15 cellular contexts compared by ENCODE assay signal in the genomic region with DNA sequence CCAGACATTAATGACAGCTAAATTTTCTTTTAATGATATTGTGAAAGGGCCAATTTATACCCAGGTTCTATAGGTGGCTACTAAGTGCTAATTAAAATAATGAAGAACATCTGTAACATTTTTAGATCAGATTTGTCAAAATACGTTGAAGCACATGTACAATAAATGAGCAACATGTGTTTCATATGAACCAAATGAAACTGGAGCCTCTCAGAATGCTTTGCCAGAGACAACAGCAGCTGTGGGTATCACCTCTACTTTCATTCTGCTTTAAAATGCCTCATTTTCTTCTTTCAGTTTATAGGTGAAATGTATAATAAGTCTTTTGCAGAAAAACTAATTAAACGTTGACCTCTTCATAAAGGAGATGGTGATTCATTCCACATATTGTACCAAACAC.
DNase-seq lines count a peak whose midpoint lies in the region; ATAC-seq and TF ChIP-seq lines count a peak whose summit lies in the region.
"Had no signal": no experiment of that assay in that cellular context is flagged by ENCODE, and none has a peak within 500 bp of the region (broad histone marks: within the 10 kb centered on the region; RNA-seq: fewer than 3 reads in every experiment).

No MANE protein-coding gene starts in this region.

- no peak overlapping the region for H3K4me3 ChIP-seq in GM12865 (ENCODE audit: low read depth, low read length)
- H3K4me3 ChIP-seq: ovary, upper lobe of left lung had no signal

- peak; percentile 53 for DNase-seq in GM12865 (ENCODE audit: low read depth)
- peak; percentile 34 for DNase-seq in OCI-M1 (lab: John Stamatoyannopoulos, UW)
- no peak for DNase-seq in NCI-H510A (lab: John Stamatoyannopoulos, UW)
- DNase-seq in NCI-H2107 treated with DMSO at 0.1 percent for 48 hours (lab: John Stamatoyannopoulos, UW; ENCODE audit: unreplicated experiment), result no peak
- DNase-seq in NCI-H1436 (lab: John Stamatoyannopoulos, UW), result no peak
- DNase-seq in NCI-H2081 (lab: John Stamatoyannopoulos, UW), result no peak
- DNase-seq: activated CD4-positive, CD25-positive, alpha-beta regulatory T cell; activated T-cell treated with anti-CD3 and anti-CD28 coated beads, Interleukin-2, amount 50 U/mL, for 1 hour; IMR-90; NCI-H146; ovary; upper lobe of left lung had no signal

- peak; percentile 89 for ATAC-seq in GM19468 (IDR thresholded peaks at IDR 0.05; ENCODE audit: extremely low read depth, unreplicated experiment)
- ATAC-seq in HG02885 (IDR thresholded peaks at IDR 0.05; ENCODE audit: poor library complexity, unreplicated experiment), result peak; percentile 79
- ATAC-seq: SK-N-SH treated with all-trans-retinoic acid at 6 μM for 48 hours had no signal

- no peak for TF ChIP-seq CTCF in GM12865 (IDR thresholded peaks at IDR 0.05; ENCODE audit: insufficient read depth, low read depth, low read length, missing control alignments)

Comparison
In these comparisons a context has a peak if more than half of its experiments do, and no peak if none do; other contexts are left out.
1. DNase-seq: peak in GM12865 (single experiment) and OCI-M1 (single experiment); none in NCI-H510A (single experiment), NCI-H2107 treated with DMSO at 0.1 percent for 48 hours (single experiment), NCI-H1436 (single experiment) and NCI-H2081 (0 of 2).